15 cellular contexts compared by ENCODE assay signal in the genomic region with DNA sequence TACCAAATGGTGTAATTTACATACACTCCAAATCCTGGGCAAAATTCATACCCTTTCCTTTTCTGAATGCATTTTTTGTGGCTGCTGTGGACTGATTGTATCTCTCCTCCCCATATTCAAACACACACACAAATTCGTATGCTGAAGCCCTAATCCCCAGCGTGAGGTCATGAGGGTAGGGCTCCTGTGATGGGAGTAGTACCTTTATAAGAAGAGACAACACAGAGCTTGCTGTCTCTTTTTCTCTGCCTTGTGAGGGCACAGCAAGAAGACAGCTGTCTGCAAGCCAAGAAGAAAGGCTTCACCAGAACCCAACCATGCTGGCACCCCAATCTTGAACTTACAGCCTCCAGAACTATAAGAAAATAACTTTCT. TPM values are rescaled to one million over a fixed set of nuclear protein-coding genes. Genes with fewer than 3 reads are reported as not detected.
A peak's percentile ranks its signal among the peaks of the same experiment; 100 is the strongest.
DNase-seq lines count a peak whose midpoint lies in the region; ATAC-seq and TF ChIP-seq lines count a peak whose summit lies in the region.
"Had no signal": no experiment of that assay in that cellular context is flagged by ENCODE, and none has a peak within 500 bp of the region (broad histone marks: within the 10 kb centered on the region; RNA-seq: fewer than 3 reads in every experiment).

No MANE protein-coding gene starts in this region.

- H3K27me3 ChIP-seq in HUES6 (ENCODE audit: control insufficient read depth, insufficient read depth, low read length) = no peaks in the 10 kb centered on the region
- no peaks in the 10 kb centered on the region for H3K27me3 ChIP-seq in dorsolateral prefrontal cortex
- no peaks in the 10 kb centered on the region for H3K27me3 ChIP-seq in muscle layer of duodenum (ENCODE audit: low read depth, low read length)

- no peak overlapping the region for H3K4me3 Mint-ChIP-seq in natural killer cell treated with Interleukin-12 subunit alpha and Interleukin-12 subunit beta and Interleukin-15 and Interleukin-18, amount 100 ng/mL, for 72 hours
- H3K4me3 Mint-ChIP-seq: activated naive CD4-positive, alpha-beta T cell treated with anti-CD3 and anti-CD28 coated beads, Interleukin-2, amount 50 U/mL, for 24 hours; activated T-cell treated with anti-CD3 and anti-CD28 coated beads, Interleukin-2, amount 50 U/mL, for 4 hours had no signal

- peak overlapping the region in 1 of 2 donors; percentile 96 for H3K27ac Mint-ChIP-seq in natural killer cell treated with Interleukin-12 subunit alpha and Interleukin-12 subunit beta and Interleukin-15 and Interleukin-18, amount 100 ng/mL, for 72 hours
- H3K27ac Mint-ChIP-seq: activated naive CD4-positive, alpha-beta T cell treated with anti-CD3 and anti-CD28 coated beads, Interleukin-2, amount 50 U/mL, for 24 hours had no signal

- DNase-seq in dorsolateral prefrontal cortex (no peak), NCI-H1105 (lab: John Stamatoyannopoulos, UW) (no peak), GDM1 (lab: John Stamatoyannopoulos, UW) (no peak)
- DNase-seq in natural killer cell treated with Interleukin-12 subunit alpha and Interleukin-12 subunit beta and Interleukin-15 and Interleukin-18, amount 100 ng/mL, for 72 hours (ENCODE audit: low spot score) = no peak
- DNase-seq: activated CD4-positive, alpha-beta T cell treated with anti-CD3 and anti-CD28 coated beads, Interleukin-2, amount 50 U/mL, for 48 hours; activated T-cell treated with anti-CD3 and anti-CD28 coated beads, Interleukin-2, amount 50 U/mL, for 4 hours; Kasumi-1; NCI-H1436 treated with DMSO at 0.1 percent for 48 hours; NCI-H446 treated with DMSO at 0.1 percent for 48 hours; right cardiac atrium had no signal

- H3K4me3 ChIP-seq in HUES6 (ENCODE audit: low read depth, low read length) = no peak overlapping the region; the same call in 1 of the 2 replicates
- peak overlapping the region in 1 of 59 donors; percentile 18 for H3K4me3 ChIP-seq in dorsolateral prefrontal cortex
- no peak overlapping the region for H3K4me3 ChIP-seq in muscle layer of duodenum (ENCODE audit: low read depth in 1 of 2, low read length in 2 of 2)

- H3K9me3 ChIP-seq in HUES6 (ENCODE audit: control insufficient read depth, insufficient read depth, low read depth, low read length) (peaks cover 8% of the 10 kb centered on the region), muscle layer of duodenum (ENCODE audit: control insufficient read depth in 1 of 2, low read length in 2 of 2) (no peaks in the 10 kb centered on the region)

- H3K36me3 Mint-ChIP-seq in natural killer cell treated with Interleukin-12 subunit alpha and Interleukin-12 subunit beta and Interleukin-15 and Interleukin-18, amount 100 ng/mL, for 72 hours = peaks cover 44% of the 10 kb centered on the region

- ATAC-seq in natural killer cell treated with Interleukin-12 subunit alpha and Interleukin-12 subunit beta and Interleukin-15 and Interleukin-18, amount 100 ng/mL, for 72 hours = no peak
- ATAC-seq: activated T-cell treated with anti-CD3 and anti-CD28 coated beads, Interleukin-2, amount 50 U/mL, for 4 hours; HCT116; right cardiac atrium had no signal

- H3K9ac ChIP-seq in HUES6 (ENCODE audit: low read length) = peak overlapping the region; percentile 54

- intact Hi-C loops in dorsolateral prefrontal cortex (cut with DNase I) = no loop called here

- H3K27me3 Mint-ChIP-seq in natural killer cell treated with Interleukin-12 subunit alpha and Interleukin-12 subunit beta and Interleukin-15 and Interleukin-18, amount 100 ng/mL, for 72 hours = no peaks in the 10 kb centered on the region
- H3K27me3 Mint-ChIP-seq: activated naive CD4-positive, alpha-beta T cell treated with anti-CD3 and anti-CD28 coated beads, Interleukin-2, amount 50 U/mL, for 24 hours had no signal

- no peak overlapping the region; the same call in 1 of the 2 replicates for H3K27ac ChIP-seq in HUES6 (ENCODE audit: low read depth, low read length)
- H3K27ac ChIP-seq in dorsolateral prefrontal cortex = peak overlapping the region in 49 of 59 donors; percentile 2 to 96 (median 84)
- H3K27ac ChIP-seq in muscle layer of duodenum (ENCODE audit: low read length) = peak overlapping the region; percentile 50
- peak overlapping the region; percentile 5 for H3K27ac ChIP-seq in temporal lobe (ENCODE audit: low read depth, low read length)

- H3K4me1 ChIP-seq in HUES6 (ENCODE audit: control insufficient read depth, insufficient read depth, low read length) = peaks cover 71% of the 10 kb centered on the region
- H3K4me1 ChIP-seq in muscle layer of duodenum (ENCODE audit: control insufficient read depth in 1 of 2, insufficient read depth in 2 of 2, low read length in 2 of 2) = peaks cover 21 to 59% of the 10 kb centered on the region in 2 donors

- no peaks in the 10 kb centered on the region for H3K9me3 Mint-ChIP-seq in natural killer cell treated with Interleukin-12 subunit alpha and Interleukin-12 subunit beta and Interleukin-15 and Interleukin-18, amount 100 ng/mL, for 72 hours
- H3K9me3 Mint-ChIP-seq: activated naive CD4-positive, alpha-beta T cell treated with anti-CD3 and anti-CD28 coated beads, Interleukin-2, amount 50 U/mL, for 24 hours had no signal

- H3K4me1 Mint-ChIP-seq in natural killer cell treated with Interleukin-12 subunit alpha and Interleukin-12 subunit beta and Interleukin-15 and Interleukin-18, amount 100 ng/mL, for 72 hours (ENCODE audit: low read depth in 2 of 2) = peaks cover 86 to 93% of the 10 kb centered on the region in 2 donors

- peaks cover 6% of the 10 kb centered on the region; the same call in 1 of the 2 replicates for H3K36me3 ChIP-seq in HUES6 (ENCODE audit: control insufficient read depth, insufficient read depth, low read length)
- H3K36me3 ChIP-seq in muscle layer of duodenum (ENCODE audit: control insufficient read depth in 1 of 2, insufficient read depth in 2 of 2, low read length in 2 of 2) = peaks cover 0 to 3% of the 10 kb centered on the region in 2 donors

- TF ChIP-seq CTCF in dorsolateral prefrontal cortex (IDR thresholded peaks at IDR 0.05 in 54 of 56, conservative IDR thresholded peaks at IDR 0.05 in 2 of 56; ENCODE audit: low read depth in 1 of 56, partially characterized antibody in 56 of 56) = no peak

RNA-seq across cellular contexts. Expression of gene DUSP10, which starts 24.4 kb away (rescaled TPM):
- total RNA-seq in dorsolateral prefrontal cortex = 10 to 100 TPM in 43 of 120 experiments, 1 to 10 TPM in 77; 2.7 to 28.4 (median 9.0) TPM
- total RNA-seq in temporal lobe = 5.2 TPM
- total RNA-seq in natural killer cell treated with Interleukin-12 subunit alpha and Interleukin-12 subunit beta and Interleukin-15 and Interleukin-18, amount 100 ng/mL, for 72 hours = 10 to 100 TPM; 43.3 to 85.2 TPM
